In genomic region chr19:51097166-51097736, GRCh38 we compare ENCODE assay signal across 8 cellular contexts. TPM values are rescaled to one million over a fixed set of nuclear protein-coding genes. Genes with fewer than 3 reads are reported as not detected.
DNase-seq lines count a peak whose midpoint lies in the region; ATAC-seq and FAIRE-seq lines count a peak whose summit lies in the region.

No MANE protein-coding gene starts in this region.

- intact Hi-C loops in Right ventricle myocardium superior (cut with DNase I), result loop anchor here (10.0 kb wide), 1 partner anchor 172 kb away; no protein-coding TSS in a partner anchor

- H3K9me3 Mint-ChIP-seq in activated naive CD4-positive, alpha-beta T cell treated with anti-CD3 and anti-CD28 coated beads, Interleukin-2, amount 50 U/mL, for 24 hours, result no peaks in the 10 kb centered on the region

- no peaks in the 10 kb centered on the region for H3K27me3 Mint-ChIP-seq in activated naive CD4-positive, alpha-beta T cell treated with anti-CD3 and anti-CD28 coated beads, Interleukin-2, amount 50 U/mL, for 24 hours

- H3K4me1 Mint-ChIP-seq in activated naive CD4-positive, alpha-beta T cell treated with anti-CD3 and anti-CD28 coated beads, Interleukin-2, amount 50 U/mL, for 24 hours, result peaks cover 27% of the 10 kb centered on the region

- H3K27ac Mint-ChIP-seq in activated naive CD4-positive, alpha-beta T cell treated with anti-CD3 and anti-CD28 coated beads, Interleukin-2, amount 50 U/mL, for 24 hours, result no peak overlapping the region

- in situ Hi-C loops in SK-MEL-5 (cut with HindIII; ENCODE audit: low pct_unique_long_range_greater_than_20kb, low sequenced_read_pairs), result no loop called here

- peak; percentile 72 for DNase-seq in COLO668 (lab: John Stamatoyannopoulos, UW; ENCODE audit: unreplicated experiment)
- peak; percentile 66 for DNase-seq in HTR-8/SVneo (ENCODE audit: insufficient read length, low spot score)
- DNase-seq in SK-MEL-5 (ENCODE audit: low read depth, low spot score), result peak; percentile 64
- DNase-seq in Right ventricle myocardium superior, result peak; percentile 79
- peak; percentile 21 for DNase-seq in renal cortical epithelial cell (ENCODE audit: low read depth)

- H3K4me3 Mint-ChIP-seq in activated naive CD4-positive, alpha-beta T cell treated with anti-CD3 and anti-CD28 coated beads, Interleukin-2, amount 50 U/mL, for 24 hours, result peak overlapping the region; percentile 37

- peak; percentile 66 for ATAC-seq in Right ventricle myocardium superior (ENCODE audit: poor library complexity)
- no peak for ATAC-seq in HG03342 (IDR thresholded peaks at IDR 0.05; ENCODE audit: unreplicated experiment)
- ATAC-seq in GM21723 (IDR thresholded peaks at IDR 0.05; ENCODE audit: unreplicated experiment), result no peak

- no peak for FAIRE-seq in HTR-8/SVneo (lab: Jason Lieb, UNC)

- H3K36me3 Mint-ChIP-seq in activated naive CD4-positive, alpha-beta T cell treated with anti-CD3 and anti-CD28 coated beads, Interleukin-2, amount 50 U/mL, for 24 hours, result peaks cover 2% of the 10 kb centered on the region

RNA-seq across cellular contexts. Expression of gene CTU1, which starts 11.0 kb away (rescaled TPM):
- 13.0 and 13.8 TPM in 2 replicates for total RNA-seq in SK-MEL-5 (2014; rRNA removed; shearing (Covaris generic))
- polyA plus RNA-seq in SK-MEL-5 (2015; cell fraction: cytosol; rRNA removed), result 12.4 and 15.0 TPM in 2 replicates
- polyA plus RNA-seq in SK-MEL-5 (2015; cell fraction: nucleus; rRNA removed), result 6.0 and 8.3 TPM in 2 replicates
- total RNA-seq in Right ventricle myocardium superior, result 4.9 TPM
- 6.4 and 7.8 TPM in 2 replicates for total RNA-seq in renal cortical epithelial cell

RNA-seq across cellular contexts. Expression of gene KLK14, which starts 14.6 kb away (rescaled TPM):
- not detected in 2 replicates for total RNA-seq in SK-MEL-5 (2014; rRNA removed; shearing (Covaris generic))
- polyA plus RNA-seq in SK-MEL-5 (2015; cell fraction: cytosol; rRNA removed), result 0.16 and 0.62 TPM in 2 replicates
- polyA plus RNA-seq in SK-MEL-5 (2015; cell fraction: nucleus; rRNA removed), result 1.1 and 3.6 TPM in 2 replicates
- total RNA-seq in Right ventricle myocardium superior, result 1.9 TPM
- total RNA-seq in renal cortical epithelial cell, result not detected in 2 replicates

RNA-seq across cellular contexts. Expression of gene SIGLEC9, which starts 27.5 kb away (rescaled TPM):
- not detected in 2 replicates for total RNA-seq in SK-MEL-5 (2014; rRNA removed; shearing (Covaris generic))
- polyA plus RNA-seq in SK-MEL-5 (2015; cell fraction: cytosol; rRNA removed), result not detected in 2 replicates
- not detected in 2 replicates for polyA plus RNA-seq in SK-MEL-5 (2015; cell fraction: nucleus; rRNA removed)
- total RNA-seq in Right ventricle myocardium superior (1.7 TPM), renal cortical epithelial cell (not detected in 2 replicates)

RNA-seq across cellular contexts. Expression of gene KLK13, which starts 32.4 kb away (rescaled TPM):
- total RNA-seq in SK-MEL-5 (2014; rRNA removed; shearing (Covaris generic)), result not detected in 2 replicates
- not detected in 2 replicates for polyA plus RNA-seq in SK-MEL-5 (2015; cell fraction: cytosol; rRNA removed)
- not detected in 2 replicates for polyA plus RNA-seq in SK-MEL-5 (2015; cell fraction: nucleus; rRNA removed)
- total RNA-seq in Right ventricle myocardium superior, result not detected
- total RNA-seq in renal cortical epithelial cell, result not detected in 2 replicates

RNA-seq across cellular contexts. Expression of gene SIGLEC7, which starts 44.9 kb away (rescaled TPM):
- not detected in 2 replicates for total RNA-seq in SK-MEL-5 (2014; rRNA removed; shearing (Covaris generic))
- polyA plus RNA-seq in SK-MEL-5 (2015; cell fraction: cytosol; rRNA removed), result not detected in 2 replicates
- not detected in 2 replicates for polyA plus RNA-seq in SK-MEL-5 (2015; cell fraction: nucleus; rRNA removed)
- total RNA-seq in Right ventricle myocardium superior, result 0.97 TPM
- total RNA-seq in renal cortical epithelial cell, result not detected in 2 replicates

Comparison
In these comparisons a context has a peak if more than half of its experiments do, and no peak if none do; other contexts are left out.
1. DNase-seq: peak in every context shown above with its lines; median percentile 79 in Right ventricle myocardium superior; 72 in COLO668; 66 in HTR-8/SVneo; 64 in SK-MEL-5; 21 in renal cortical epithelial cell.